24 cellular contexts compared by ENCODE assay signal in genomic region chr16:46739934-46740333, GRCh38.
"Had no signal": no experiment of that assay in that cellular context is flagged by ENCODE, and none has a peak within 500 bp of the region (broad histone marks: within the 10 kb centered on the region; RNA-seq: fewer than 3 reads in every experiment).

No MANE protein-coding gene starts in this region.

- H3K4me1 ChIP-seq: body of pancreas, SJSA1 had no signal

- H3K4me3 Mint-ChIP-seq: activated CD4-positive, alpha-beta memory T cell treated with anti-CD3 and anti-CD28 coated beads, Interleukin-2, amount 10 ng/mL, durations not matched to agents 7 days and 5 days; activated CD4-positive, alpha-beta T cell treated with anti-CD3 and anti-CD28 coated beads, Interleukin-2, amount 10 ng/mL, durations not matched to agents 24 days and 14 days; activated naive CD4-positive, alpha-beta T cell treated with anti-CD3 and anti-CD28 coated beads, Interleukin-2, amount 10 ng/mL, durations not matched to agents 7 days and 5 days; activated T-cell treated with anti-CD3 and anti-CD28 coated beads, Interleukin-2, amount 50 U/mL, for 72 hours; naive B cell; neural crest cell; stimulated activated memory B cell treated with anti-CD40 and anti-IgM and Interleukin-4, amounts not matched to agents 10 μg/mL and 1 μg/mL and 100 μg/mL, for 72 hours had no signal

- H3K9me3 ChIP-seq: body of pancreas, SJSA1 had no signal

- H3K4me3 ChIP-seq: body of pancreas, SJSA1, skin epidermis had no signal

- H3K36me3 ChIP-seq: SJSA1 had no signal

- H3K9me3 Mint-ChIP-seq: activated CD4-positive, alpha-beta memory T cell treated with anti-CD3 and anti-CD28 coated beads, Interleukin-2, amount 10 ng/mL, durations not matched to agents 7 days and 5 days; activated CD4-positive, alpha-beta T cell treated with anti-CD3 and anti-CD28 coated beads, Interleukin-2, amount 10 ng/mL, durations not matched to agents 24 days and 14 days; activated naive CD4-positive, alpha-beta T cell treated with anti-CD3 and anti-CD28 coated beads, Interleukin-2, amount 10 ng/mL, durations not matched to agents 7 days and 5 days; activated T-cell treated with anti-CD3 and anti-CD28 coated beads, Interleukin-2, amount 50 U/mL, for 72 hours; naive B cell; neural crest cell; stimulated activated memory B cell treated with anti-CD40 and anti-IgM and Interleukin-4, amounts not matched to agents 10 μg/mL and 1 μg/mL and 100 μg/mL, for 72 hours had no signal

- H3K27me3 Mint-ChIP-seq: activated CD4-positive, alpha-beta memory T cell treated with anti-CD3 and anti-CD28 coated beads, Interleukin-2, amount 10 ng/mL, durations not matched to agents 7 days and 5 days; activated CD4-positive, alpha-beta T cell treated with anti-CD3 and anti-CD28 coated beads, Interleukin-2, amount 10 ng/mL, durations not matched to agents 24 days and 14 days; naive B cell; progenitor cell of endocrine pancreas; stimulated activated memory B cell treated with anti-CD40 and anti-IgM and Interleukin-4, amounts not matched to agents 10 μg/mL and 1 μg/mL and 100 μg/mL, for 72 hours had no signal

- H3K27ac ChIP-seq: body of pancreas, SJSA1, skin epidermis, VCaP had no signal

- H3K36me3 Mint-ChIP-seq: activated naive CD4-positive, alpha-beta T cell treated with anti-CD3 and anti-CD28 coated beads, Interleukin-2, amount 10 ng/mL, durations not matched to agents 7 days and 5 days; naive B cell; stimulated activated memory B cell treated with anti-CD40 and anti-IgM and Interleukin-4, amounts not matched to agents 10 μg/mL and 1 μg/mL and 100 μg/mL, for 72 hours had no signal

- H3K27ac Mint-ChIP-seq: activated CD4-positive, alpha-beta memory T cell treated with anti-CD3 and anti-CD28 coated beads, Interleukin-2, amount 10 ng/mL, durations not matched to agents 7 days and 5 days; activated CD4-positive, alpha-beta T cell treated with anti-CD3 and anti-CD28 coated beads, Interleukin-2, amount 10 ng/mL, durations not matched to agents 24 days and 14 days; activated naive CD4-positive, alpha-beta T cell treated with anti-CD3 and anti-CD28 coated beads, Interleukin-2, amount 10 ng/mL, durations not matched to agents 7 days and 5 days; activated T-cell treated with anti-CD3 and anti-CD28 coated beads, Interleukin-2, amount 50 U/mL, for 72 hours; progenitor cell of endocrine pancreas; stimulated activated memory B cell treated with anti-CD40 and anti-IgM and Interleukin-4, amounts not matched to agents 10 μg/mL and 1 μg/mL and 100 μg/mL, for 72 hours had no signal

- DNase-seq: activated CD4-positive, alpha-beta memory T cell treated with anti-CD3 and anti-CD28 coated beads, Interleukin-2, amount 10 ng/mL, durations not matched to agents 7 days and 5 days; activated CD4-positive, alpha-beta T cell treated with anti-CD3 and anti-CD28 coated beads, Interleukin-2, amount 10 ng/mL, durations not matched to agents 24 days and 14 days; activated effector memory CD4-positive, alpha-beta T cell treated with Interleukin-2 at 50 U/mL for 16 hours; activated naive CD4-positive, alpha-beta T cell treated with anti-CD3 and anti-CD28 coated beads, Interleukin-2, amount 10 ng/mL, durations not matched to agents 7 days and 5 days; activated T-cell treated with anti-CD3 and anti-CD28 coated beads, Interleukin-2, amount 50 U/mL, for 72 hours; anterior cingulate cortex; body of pancreas; caudate nucleus; dermis blood vessel endothelial cell; effector CD8-positive, alpha-beta T cell; glutamatergic neuron; hypothalamus; mesenchymal stem cell; naive B cell; T1000; trophoblast cell had no signal

- H3K27me3 ChIP-seq: body of pancreas, SJSA1 had no signal

- ATAC-seq: activated CD4-positive, CD25-positive, alpha-beta regulatory T cell treated with anti-CD3 and anti-CD28 coated beads, Interleukin-2, amount 50 U/mL, for 24 hours; activated T-cell treated with anti-CD3 and anti-CD28 coated beads, Interleukin-2, amount 50 U/mL, for 72 hours; body of pancreas; esophagus mucosa; stimulated activated memory B cell treated with anti-CD40 and anti-IgM and Interleukin-4, amounts not matched to agents 10 μg/mL and 1 μg/mL and 100 μg/mL, for 72 hours had no signal
